Comparison of ENCODE assay signal across 25 cellular contexts in the genomic region with DNA sequence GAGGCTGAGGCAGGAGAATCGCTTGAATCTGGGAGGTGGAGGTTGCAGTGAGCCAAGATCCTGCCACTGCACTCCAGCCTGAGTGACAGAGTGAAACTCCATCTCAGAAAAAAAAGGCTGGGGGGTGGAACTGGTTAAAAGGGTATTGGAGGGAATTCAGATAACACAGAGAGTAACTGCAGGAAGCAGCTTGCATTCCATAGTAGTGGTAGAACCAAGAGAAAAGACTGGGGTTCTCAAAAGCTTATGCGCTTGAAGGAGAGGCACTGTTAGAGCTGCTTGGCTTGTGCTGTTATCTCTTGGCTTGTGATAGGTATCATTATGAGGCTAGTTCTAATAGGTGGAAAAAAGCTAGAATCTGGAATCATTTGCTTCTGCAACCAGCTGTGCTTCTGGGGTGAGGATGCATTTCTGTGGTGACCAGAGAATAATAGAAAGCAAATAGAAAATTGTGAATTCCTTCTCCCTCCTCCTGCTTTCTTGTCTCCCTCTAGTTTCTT.
DNase-seq lines count a peak whose midpoint lies in the region; TF ChIP-seq lines count a peak whose summit lies in the region.
"Had no signal": no experiment of that assay in that cellular context is flagged by ENCODE, and none has a peak within 500 bp of the region (broad histone marks: within the 10 kb centered on the region; RNA-seq: fewer than 3 reads in every experiment).

No MANE protein-coding gene starts in this region.

- in situ Hi-C loops in astrocyte of the spinal cord (cut with HindIII; ENCODE audit: low sequenced_read_pairs) (no loop called here), HAP-1 (cut with MboI; ENCODE audit: low sequenced_read_pairs) (no loop called here)

- no peaks in the 10 kb centered on the region for H3K4me1 ChIP-seq in NT2/D1 (ENCODE audit: insufficient read depth, insufficient read length)
- peaks cover 7% of the 10 kb centered on the region for H3K4me1 ChIP-seq in osteoblast (ENCODE audit: insufficient read depth, low read length)
- H3K4me1 ChIP-seq in HAP-1, result no peaks in the 10 kb centered on the region
- H3K4me1 ChIP-seq: A549; BLaER1 treated with 17β-estradiol and CSF1 and Interleukin-3, amounts not matched to agents 10 nM and 100 nM; Peyer's patch had no signal

- no peak overlapping the region for H3K27ac ChIP-seq in osteoblast (ENCODE audit: low read depth, low read length)
- H3K27ac ChIP-seq: A549; BLaER1 treated with 17β-estradiol and CSF1 and Interleukin-3, amounts not matched to agents 10 nM and 100 nM; HL-60; Peyer's patch; SK-N-MC had no signal

- no peak for TF ChIP-seq CTCF in astrocyte of the spinal cord (IDR thresholded peaks at IDR 0.05; ENCODE audit: low read depth, low read length)
- TF ChIP-seq CTCF in osteoblast (IDR thresholded peaks at IDR 0.05; ENCODE audit: extremely low read depth, low read depth, low read length), result no peak

- H3K79me2 ChIP-seq in osteoblast (ENCODE audit: insufficient read depth, low read length), result no peaks in the 10 kb centered on the region

- H3K9me3 ChIP-seq in NT2/D1 (ENCODE audit: insufficient read depth, low read length), result no peaks in the 10 kb centered on the region
- H3K9me3 ChIP-seq in osteoblast (ENCODE audit: low read depth, low read length), result no peaks in the 10 kb centered on the region
- H3K9me3 ChIP-seq in HAP-1, result no peaks in the 10 kb centered on the region
- H3K9me3 ChIP-seq: A549; BLaER1 treated with 17β-estradiol and CSF1 and Interleukin-3, amounts not matched to agents 10 nM and 100 nM; Peyer's patch had no signal

- peak; percentile 5 for DNase-seq in NT2/D1 (ENCODE audit: low read depth, low spot score)
- DNase-seq in astrocyte of the spinal cord (ENCODE audit: low read depth, low spot score), result peak; percentile 8
- peak; percentile 25 for DNase-seq in iPS-NIHi7 (ENCODE audit: extremely low spot score)
- peak; percentile 68 for DNase-seq in osteoblast (ENCODE audit: insufficient read length, low spot score, missing footprints)
- DNase-seq in stimulated activated naive CD4-positive, alpha-beta T cell treated with Interleukin-2 at 50 U/mL for 16 hours (lab: John Stamatoyannopoulos, UW), result no peak
- no peak for DNase-seq in HAP-1 (ENCODE audit: low spot score in 2 of 2)
- no peak for DNase-seq in SHP77 (lab: John Stamatoyannopoulos, UW)
- DNase-seq: AML-193; CD4-positive, alpha-beta memory T cell; COR-L47; DMS53; NCI-H1048; NCI-H1417; NCI-H1694 treated with DMSO at 0.1 percent for 48 hours; NCI-H2081; NCI-H2227 treated with DMSO at 0.1 percent for 48 hours; NCI-H69; OCI-M1; Peyer's patch; SIG-M5 had no signal

- H3K9ac ChIP-seq in NT2/D1 (ENCODE audit: insufficient read length, low read depth), result no peak overlapping the region
- H3K9ac ChIP-seq: BLaER1 treated with 17β-estradiol and CSF1 and Interleukin-3, amounts not matched to agents 10 nM and 100 nM had no signal

- no peaks in the 10 kb centered on the region for H3K27me3 ChIP-seq in NT2/D1 (ENCODE audit: insufficient read depth, insufficient read length)
- H3K27me3 ChIP-seq in osteoblast (ENCODE audit: insufficient read depth, low read length), result peaks cover 5% of the 10 kb centered on the region
- no peaks in the 10 kb centered on the region for H3K27me3 ChIP-seq in HAP-1 (ENCODE audit: low read depth)
- H3K27me3 ChIP-seq: BLaER1 treated with 17β-estradiol and CSF1 and Interleukin-3, amounts not matched to agents 10 nM and 100 nM; Peyer's patch had no signal

- no peak overlapping the region for H3K4me2 ChIP-seq in osteoblast (ENCODE audit: insufficient read depth, low read length)
- H3K4me2 ChIP-seq: A549; BLaER1 treated with 17β-estradiol and CSF1 and Interleukin-3, amounts not matched to agents 10 nM and 100 nM had no signal

- no peak overlapping the region for H3K4me3 ChIP-seq in NT2/D1 (ENCODE audit: insufficient read length, low read depth)
- no peak overlapping the region for H3K4me3 ChIP-seq in astrocyte of the spinal cord (ENCODE audit: low read depth, low read length)
- H3K4me3 ChIP-seq in osteoblast (ENCODE audit: insufficient read depth, low read length), result no peak overlapping the region
- no peak overlapping the region for H3K4me3 ChIP-seq in HAP-1
- H3K4me3 ChIP-seq: A549; BLaER1 treated with 17β-estradiol and CSF1 and Interleukin-3, amounts not matched to agents 10 nM and 100 nM; GM12878; Peyer's patch; SK-N-MC had no signal

- H2AFZ ChIP-seq in osteoblast (ENCODE audit: low read length), result no peak overlapping the region

- H4K20me1 ChIP-seq in osteoblast (ENCODE audit: insufficient read depth, low read length), result no peaks in the 10 kb centered on the region
- H4K20me1 ChIP-seq: BLaER1 treated with 17β-estradiol and CSF1 and Interleukin-3, amounts not matched to agents 10 nM and 100 nM had no signal

- H3K36me3 ChIP-seq in NT2/D1 (ENCODE audit: insufficient read depth, insufficient read length, low read length), result no peaks in the 10 kb centered on the region
- H3K36me3 ChIP-seq in osteoblast (ENCODE audit: insufficient read depth, low read length), result no peaks in the 10 kb centered on the region
- no peaks in the 10 kb centered on the region for H3K36me3 ChIP-seq in HAP-1 (replicated peaks)
- H3K36me3 ChIP-seq: BLaER1 treated with 17β-estradiol and CSF1 and Interleukin-3, amounts not matched to agents 10 nM and 100 nM; Peyer's patch had no signal

Comparison
In these comparisons a context has a peak if more than half of its experiments do, and no peak if none do; other contexts are left out.
1. DNase-seq: peak in NT2/D1 (single experiment), astrocyte of the spinal cord (single experiment), iPS-NIHi7 (single experiment) and osteoblast (single experiment); none in stimulated activated naive CD4-positive, alpha-beta T cell treated with Interleukin-2 at 50 U/mL for 16 hours (single experiment), HAP-1 (0 of 2) and SHP77 (0 of 2).